Comparison of ENCODE assay signal across 26 cellular contexts in the genomic region with DNA sequence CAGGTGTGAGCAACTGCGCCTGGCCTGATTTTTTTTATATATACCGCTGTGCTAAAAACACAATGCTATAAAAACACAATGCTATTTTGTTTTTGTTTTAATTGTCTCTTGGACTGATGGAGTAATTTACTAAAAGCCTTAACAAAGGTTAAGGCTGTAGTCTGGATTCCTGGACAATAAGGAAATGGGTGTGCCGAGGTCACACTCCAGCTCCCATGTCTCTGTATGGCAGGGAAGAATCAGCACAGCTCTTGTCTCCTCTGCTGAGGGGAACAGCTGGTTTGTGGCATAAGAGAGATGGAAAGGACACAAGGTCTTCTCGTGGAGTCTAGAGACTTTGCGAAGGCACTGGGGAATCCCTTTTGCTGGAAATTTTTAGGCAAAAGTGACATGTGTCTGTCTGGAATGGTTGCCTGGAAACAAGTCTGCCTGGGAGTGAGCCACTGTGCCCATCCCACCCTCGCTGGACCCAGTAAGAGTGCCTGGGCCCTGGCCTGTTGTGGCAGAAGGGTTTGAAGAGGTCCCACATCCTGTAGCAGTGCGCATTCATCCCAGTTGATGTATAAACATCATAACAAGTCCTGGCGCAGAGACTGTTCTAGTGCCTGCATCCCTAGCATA.
DNase-seq lines count a peak whose midpoint lies in the region; ATAC-seq, FAIRE-seq and TF ChIP-seq lines count a peak whose summit lies in the region.
"Had no signal": no experiment of that assay in that cellular context is flagged by ENCODE, and none has a peak within 500 bp of the region (broad histone marks: within the 10 kb centered on the region; RNA-seq: fewer than 3 reads in every experiment).

No MANE protein-coding gene starts in this region.

- no peak overlapping the region for H3K4me3 Mint-ChIP-seq in astrocyte (ENCODE audit: unreplicated experiment)
- H3K4me3 Mint-ChIP-seq in natural killer cell treated with Interleukin-12 subunit alpha and Interleukin-12 subunit beta and Interleukin-15 and Interleukin-18, amount 100 ng/mL, for 72 hours: no peak overlapping the region
- no peak overlapping the region for H3K4me3 Mint-ChIP-seq in effector memory CD8-positive, alpha-beta T cell
- H3K4me3 Mint-ChIP-seq: activated CD4-positive, alpha-beta T cell treated with anti-CD3 and anti-CD28 coated beads for 36 hours; activated T-cell treated with anti-CD3 and anti-CD28 coated beads, Interleukin-2, amount 50 U/mL, for 24 hours; T-cell had no signal

- no peaks in the 10 kb centered on the region for H3K36me3 Mint-ChIP-seq in astrocyte (ENCODE audit: low read depth, unreplicated experiment)
- H3K36me3 Mint-ChIP-seq in natural killer cell treated with Interleukin-12 subunit alpha and Interleukin-12 subunit beta and Interleukin-15 and Interleukin-18, amount 100 ng/mL, for 72 hours: no peaks in the 10 kb centered on the region
- H3K36me3 Mint-ChIP-seq in effector memory CD8-positive, alpha-beta T cell (ENCODE audit: insufficient read depth): no peaks in the 10 kb centered on the region
- H3K36me3 Mint-ChIP-seq: T-cell had no signal

- intact Hi-C loops in left colon (cut with DNase I, micrococcal nuclease) (no loop called here), transverse colon (cut with DNase I; ENCODE audit: low total_unique reads) (no loop called here)

- 37 to 44% methylated on average over 2 to 8 of the region's 8 CpGs for WGBS in transverse colon (ENCODE audit: low coverage in 1 of 2), 2 donors

- H3K9me3 ChIP-seq in astrocyte (ENCODE audit: insufficient read depth, low read depth, low read length): no peaks in the 10 kb centered on the region
- no peaks in the 10 kb centered on the region for H3K9me3 ChIP-seq in transverse colon
- H3K9me3 ChIP-seq: heart right ventricle, tibial nerve had no signal

- TF ChIP-seq EP300 in transverse colon (IDR thresholded peaks at IDR 0.05; ENCODE audit: low read depth): no peak

- H3K36me3 ChIP-seq in astrocyte (ENCODE audit: insufficient read depth, low read length): no peaks in the 10 kb centered on the region
- no peaks in the 10 kb centered on the region for H3K36me3 ChIP-seq in transverse colon
- H3K36me3 ChIP-seq: heart right ventricle, tibial nerve had no signal

- DNase-seq in NCI-H82 (lab: John Stamatoyannopoulos, UW): peak; percentile 35
- no peak for DNase-seq in NCI-H82 treated with DMSO at 0.1 percent for 48 hours (lab: John Stamatoyannopoulos, UW; ENCODE audit: unreplicated experiment)
- DNase-seq in astrocyte (ENCODE audit: low read depth): no peak
- peak in 1 of 2 donors; percentile 33 for DNase-seq in left colon
- peak; percentile 48 for DNase-seq in transverse colon
- DNase-seq in retina: no peak
- DNase-seq in natural killer cell treated with Interleukin-12 subunit alpha and Interleukin-12 subunit beta and Interleukin-15 and Interleukin-18, amount 100 ng/mL, for 72 hours (ENCODE audit: low spot score): no peak
- DNase-seq in effector memory CD8-positive, alpha-beta T cell: no peak
- DNase-seq: activated CD4-positive, alpha-beta T cell treated with anti-CD3 and anti-CD28 coated beads for 36 hours; activated CD8-positive, alpha-beta memory T cell treated with anti-CD3 and anti-CD28 coated beads for 24 hours; activated naive CD4-positive, alpha-beta T cell; activated T-cell treated with anti-CD3 and anti-CD28 coated beads, Interleukin-2, amount 50 U/mL, for 24 hours; Calu3; heart right ventricle; NCI-H1105 treated with DMSO at 0.1 percent for 48 hours; NCI-H526; OCI-M1; SIG-M5; stimulated activated CD4-positive, alpha-beta T cell treated with anti-CD3 and anti-CD28 coated beads, Interleukin-2, amount 100 ng/mL, for 48 hours; stimulated activated naive CD4-positive, alpha-beta T cell treated with Interleukin-2 at 50 U/mL for 16 hours; T-cell had no signal

- H3K4me1 Mint-ChIP-seq in astrocyte (ENCODE audit: low read depth, unreplicated experiment): peaks cover 29% of the 10 kb centered on the region
- no peaks in the 10 kb centered on the region for H3K4me1 Mint-ChIP-seq in natural killer cell treated with Interleukin-12 subunit alpha and Interleukin-12 subunit beta and Interleukin-15 and Interleukin-18, amount 100 ng/mL, for 72 hours (ENCODE audit: low read depth in 2 of 2)
- H3K4me1 Mint-ChIP-seq in effector memory CD8-positive, alpha-beta T cell (ENCODE audit: low read depth in 2 of 2): no peaks in the 10 kb centered on the region
- H3K4me1 Mint-ChIP-seq: activated CD4-positive, alpha-beta T cell treated with anti-CD3 and anti-CD28 coated beads for 36 hours; T-cell had no signal

- no peaks in the 10 kb centered on the region for H3K9me3 Mint-ChIP-seq in astrocyte (ENCODE audit: unreplicated experiment)
- no peaks in the 10 kb centered on the region for H3K9me3 Mint-ChIP-seq in natural killer cell treated with Interleukin-12 subunit alpha and Interleukin-12 subunit beta and Interleukin-15 and Interleukin-18, amount 100 ng/mL, for 72 hours
- no peaks in the 10 kb centered on the region for H3K9me3 Mint-ChIP-seq in effector memory CD8-positive, alpha-beta T cell
- H3K9me3 Mint-ChIP-seq: activated T-cell treated with anti-CD3 and anti-CD28 coated beads, Interleukin-2, amount 50 U/mL, for 24 hours; T-cell had no signal

- H3K9ac ChIP-seq in astrocyte (ENCODE audit: low read length): no peak overlapping the region

- H2AFZ ChIP-seq in astrocyte (ENCODE audit: low read depth, low read length): no peak overlapping the region

- H3K4me3 ChIP-seq in astrocyte (ENCODE audit: insufficient read depth, low read depth, low read length): no peak overlapping the region
- no peak overlapping the region for H3K4me3 ChIP-seq in transverse colon
- H3K4me3 ChIP-seq: heart right ventricle, tibial nerve had no signal

- H3K27ac Mint-ChIP-seq in astrocyte (ENCODE audit: unreplicated experiment): peak overlapping the region; percentile 94
- H3K27ac Mint-ChIP-seq in natural killer cell treated with Interleukin-12 subunit alpha and Interleukin-12 subunit beta and Interleukin-15 and Interleukin-18, amount 100 ng/mL, for 72 hours: no peak overlapping the region
- H3K27ac Mint-ChIP-seq in effector memory CD8-positive, alpha-beta T cell: no peak overlapping the region
- H3K27ac Mint-ChIP-seq: activated CD4-positive, alpha-beta T cell treated with anti-CD3 and anti-CD28 coated beads for 36 hours; activated T-cell treated with anti-CD3 and anti-CD28 coated beads, Interleukin-2, amount 50 U/mL, for 24 hours; progenitor cell of endocrine pancreas; T-cell had no signal

- H3K27me3 ChIP-seq in astrocyte (ENCODE audit: insufficient read depth, low read length): no peaks in the 10 kb centered on the region
- H3K27me3 ChIP-seq in transverse colon: no peaks in the 10 kb centered on the region
- H3K27me3 ChIP-seq: heart right ventricle, tibial nerve had no signal

- peaks cover 18% of the 10 kb centered on the region for H3K4me1 ChIP-seq in astrocyte (ENCODE audit: insufficient read depth, low read length)
- H3K4me1 ChIP-seq in transverse colon: peaks cover 0 to 26% (median 5%) of the 10 kb centered on the region in 4 donors
- H3K4me1 ChIP-seq: tibial nerve had no signal

- peak; percentile 97 for ATAC-seq in left colon
- no peak for ATAC-seq in natural killer cell treated with Interleukin-12 subunit alpha and Interleukin-12 subunit beta and Interleukin-15 and Interleukin-18, amount 100 ng/mL, for 72 hours
- ATAC-seq in effector memory CD8-positive, alpha-beta T cell (replicated peaks): no peak
- ATAC-seq: activated CD4-positive, alpha-beta T cell treated with anti-CD3 and anti-CD28 coated beads for 36 hours; heart right ventricle; T-cell had no signal

- TF ChIP-seq POLR2A in transverse colon (IDR thresholded peaks at IDR 0.05): no peak

- peak; percentile 41 for FAIRE-seq in astrocyte (lab: Jason Lieb, UNC)
- FAIRE-seq: G401.6, GM18507, H54 had no signal

- H4K20me1 ChIP-seq in astrocyte (ENCODE audit: insufficient read depth, low read length): no peaks in the 10 kb centered on the region

- TF ChIP-seq CTCF in astrocyte (IDR thresholded peaks at IDR 0.05; ENCODE audit: insufficient read depth, low read depth, low read length): no peak
- no peak for TF ChIP-seq CTCF in transverse colon (IDR thresholded peaks at IDR 0.05)

- H3K27me3 Mint-ChIP-seq in astrocyte (ENCODE audit: low read depth, unreplicated experiment): peaks cover 4% of the 10 kb centered on the region
- peaks cover 2 to 8% of the 10 kb centered on the region in 2 donors for H3K27me3 Mint-ChIP-seq in natural killer cell treated with Interleukin-12 subunit alpha and Interleukin-12 subunit beta and Interleukin-15 and Interleukin-18, amount 100 ng/mL, for 72 hours
- H3K27me3 Mint-ChIP-seq in effector memory CD8-positive, alpha-beta T cell: peaks cover 27 to 36% of the 10 kb centered on the region in 2 donors

- H3K79me2 ChIP-seq in astrocyte (ENCODE audit: insufficient read depth, low read length): no peaks in the 10 kb centered on the region

- in situ Hi-C loops in transverse colon (cut with MboI; ENCODE audit: low pct_ligation_motif_present in 1 of 4, low pct_unique_long_range_greater_than_20kb in 1 of 4, low sequenced_read_pairs in 3 of 4): no loop called here

- H3K27ac ChIP-seq in astrocyte (ENCODE audit: low read depth, low read length) (no peak overlapping the region), transverse colon (peak overlapping the region; percentile 28 to 76 (median 32))
- H3K27ac ChIP-seq: tibial nerve had no signal

- peak overlapping the region; percentile 51 for H3K4me2 ChIP-seq in astrocyte (ENCODE audit: low read length)

Comparison
In these comparisons a context has a peak if more than half of its experiments do, and no peak if none do; other contexts are left out.
1. DNase-seq: peak in NCI-H82 (single experiment) and transverse colon (single experiment); none in NCI-H82 treated with DMSO at 0.1 percent for 48 hours (single experiment), astrocyte (single experiment), retina (single experiment), natural killer cell treated with Interleukin-12 subunit alpha and Interleukin-12 subunit beta and Interleukin-15 and Interleukin-18, amount 100 ng/mL, for 72 hours (single experiment) and effector memory CD8-positive, alpha-beta T cell (0 of 3).